ENCODE assay signal across 7 cellular contexts in genomic region chr5:101829255-101829654, GRCh38.
"Had no signal": no experiment of that assay in that cellular context is flagged by ENCODE, and none has a peak within 500 bp of the region (broad histone marks: within the 10 kb centered on the region; RNA-seq: fewer than 3 reads in every experiment).

No MANE protein-coding gene starts in this region.

- H3K4me2 ChIP-seq: KMS-11 had no signal

- DNase-seq: IMR-90, KBM-7, KG1 had no signal

- H3K27ac ChIP-seq: HL-60, KMS-11 had no signal

- H3K9ac ChIP-seq: KMS-11 had no signal

- H3K4me3 ChIP-seq: K562 had no signal

- ATAC-seq: HepG2, K562 had no signal
